ENCODE assay signal across 18 cellular contexts in the genomic region with DNA sequence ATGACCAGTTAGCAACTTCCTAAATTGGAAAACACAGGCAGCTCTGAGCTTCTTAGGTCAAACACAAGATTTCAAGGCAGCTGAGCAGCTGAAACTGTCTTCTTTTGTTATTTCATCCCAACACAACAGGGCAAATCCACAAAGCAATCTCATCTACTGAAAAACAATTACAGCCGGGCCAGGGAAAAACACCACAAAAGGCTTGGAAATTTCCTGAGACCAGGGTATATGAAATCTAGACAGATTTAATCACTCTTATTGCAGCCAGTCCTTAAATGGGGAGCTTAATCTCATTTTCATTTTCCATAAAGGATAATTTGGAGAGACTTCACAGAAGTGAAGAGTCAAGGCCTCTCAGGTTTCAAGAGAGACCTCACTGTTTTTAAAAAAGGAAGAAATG.
"Had no signal": no experiment of that assay in that cellular context is flagged by ENCODE, and none has a peak within 500 bp of the region (broad histone marks: within the 10 kb centered on the region; RNA-seq: fewer than 3 reads in every experiment).

No MANE protein-coding gene starts in this region.

- ATAC-seq: activated naive CD8-positive, alpha-beta T cell treated with anti-CD3 and anti-CD28 coated beads, Interleukin-2, amount 50 U/mL, for 24 hours; activated T-helper 17 cell treated with anti-CD3 and anti-CD28 coated beads, Interleukin-2, amount 50 U/mL, for 72 hours; gastroesophageal sphincter; left ventricle myocardium superior; natural killer cell treated with Interleukin-12 subunit alpha and Interleukin-12 subunit beta and Interleukin-15 and Interleukin-18, amount 100 ng/mL, for 72 hours; right cardiac atrium had no signal

- H3K4me3 ChIP-seq: gastroesophageal sphincter, prostate gland, skin epidermis, tibial nerve, vagina had no signal

- H3K9me3 ChIP-seq: gastroesophageal sphincter, prostate gland, tibial nerve, vagina had no signal

- H3K36me3 ChIP-seq: gastroesophageal sphincter, prostate gland, tibial nerve, vagina had no signal

- DNase-seq: activated naive CD4-positive, alpha-beta T cell treated with anti-CD3 and anti-CD28 coated beads for 36 hours; activated naive CD8-positive, alpha-beta T cell treated with anti-CD3 and anti-CD28 coated beads, Interleukin-2, amount 50 U/mL, for 24 hours; aorta; cerebellar nuclear complex; dermis blood vessel endothelial cell; kidney glomerular epithelial cell; left ventricle myocardium superior; mesenchymal stem cell; right cardiac atrium; stimulated activated CD4-positive, alpha-beta T cell treated with anti-CD3 and anti-CD28 coated beads, Interleukin-4, amount 100 ng/mL, for 24 hours; stimulated activated naive CD4-positive, alpha-beta T cell had no signal

- H3K4me1 ChIP-seq: prostate gland, vagina had no signal

- H3K27me3 ChIP-seq: gastroesophageal sphincter, tibial nerve, vagina had no signal

- H3K27ac ChIP-seq: gastroesophageal sphincter, prostate gland, skin epidermis, tibial nerve, vagina had no signal
